In genomic region chr20:25697132-25697446, GRCh38 we compare ENCODE assay signal across 8 cellular contexts. TPM values are rescaled to one million over a fixed set of nuclear protein-coding genes. Genes with fewer than 3 reads are reported as not detected.
DNase-seq lines count a peak whose midpoint lies in the region; ATAC-seq and TF ChIP-seq lines count a peak whose summit lies in the region.

No MANE protein-coding gene starts in this region.

- peak overlapping the region; percentile 85 for H3K27ac Mint-ChIP-seq in T-helper 17 cell

- H3K4me3 ChIP-seq in GM12864 (ENCODE audit: low read depth, low read length) (peak overlapping the region; percentile 95), fibroblast of the aortic adventitia (ENCODE audit: low read depth, low read length) (peak overlapping the region; percentile 93), retinal pigment epithelial cell (ENCODE audit: low read length) (peak overlapping the region; percentile 76)

- H3K27me3 Mint-ChIP-seq in T-helper 17 cell = no peaks in the 10 kb centered on the region

- H3K4me1 Mint-ChIP-seq in T-helper 17 cell = peaks cover 24% of the 10 kb centered on the region

- ATAC-seq in T-helper 17 cell = no peak

- no peaks in the 10 kb centered on the region for H3K36me3 Mint-ChIP-seq in T-helper 17 cell (ENCODE audit: low read depth)

- H3K9me3 ChIP-seq in T-helper 17 cell (ENCODE audit: control insufficient read depth, low read length, poor library complexity, severe bottlenecking) = peaks cover 4% of the 10 kb centered on the region

- no peak for DNase-seq in GM12864 (ENCODE audit: low read depth)
- no peak for DNase-seq in T-helper 17 cell
- DNase-seq in fibroblast of the aortic adventitia (ENCODE audit: low read depth) = no peak
- DNase-seq in retinal pigment epithelial cell (ENCODE audit: low read depth) = no peak
- DNase-seq in GM10266 (ENCODE audit: extremely low spot score) = no peak
- no peak for DNase-seq in NCI-H446 (lab: John Stamatoyannopoulos, UW)
- no peak for DNase-seq in NCI-H345 (lab: John Stamatoyannopoulos, UW)
- no peak for DNase-seq in AML-193 (lab: John Stamatoyannopoulos, UW)

- peak overlapping the region; percentile 95 for H3K4me3 Mint-ChIP-seq in T-helper 17 cell

- no peak for TF ChIP-seq CTCF in GM12864 (IDR thresholded peaks at IDR 0.05; ENCODE audit: low read depth, low read length, missing control alignments)
- no peak for TF ChIP-seq CTCF in fibroblast of the aortic adventitia (IDR thresholded peaks at IDR 0.05; ENCODE audit: insufficient read depth, low read length)
- no peak for TF ChIP-seq CTCF in retinal pigment epithelial cell (conservative IDR thresholded peaks at IDR 0.05; ENCODE audit: low read depth, low read length)
- TF ChIP-seq CTCF in GM10266 (IDR thresholded peaks at IDR 0.05; ENCODE audit: control insufficient read depth, insufficient read depth, low read depth, missing control alignments) = no peak

RNA-seq across cellular contexts. Expression of gene ZNF337, which starts 0.4 kb away (rescaled TPM):
- 10 to 100 TPM; 14.8 to 16.2 TPM for total RNA-seq in T-helper 17 cell
- total RNA-seq in fibroblast of the aortic adventitia (ENCODE audit: low replicate concordance) = 8.6 and 13.9 TPM in 2 replicates
